Comparison of ENCODE assay signal across 19 cellular contexts in the genomic region with DNA sequence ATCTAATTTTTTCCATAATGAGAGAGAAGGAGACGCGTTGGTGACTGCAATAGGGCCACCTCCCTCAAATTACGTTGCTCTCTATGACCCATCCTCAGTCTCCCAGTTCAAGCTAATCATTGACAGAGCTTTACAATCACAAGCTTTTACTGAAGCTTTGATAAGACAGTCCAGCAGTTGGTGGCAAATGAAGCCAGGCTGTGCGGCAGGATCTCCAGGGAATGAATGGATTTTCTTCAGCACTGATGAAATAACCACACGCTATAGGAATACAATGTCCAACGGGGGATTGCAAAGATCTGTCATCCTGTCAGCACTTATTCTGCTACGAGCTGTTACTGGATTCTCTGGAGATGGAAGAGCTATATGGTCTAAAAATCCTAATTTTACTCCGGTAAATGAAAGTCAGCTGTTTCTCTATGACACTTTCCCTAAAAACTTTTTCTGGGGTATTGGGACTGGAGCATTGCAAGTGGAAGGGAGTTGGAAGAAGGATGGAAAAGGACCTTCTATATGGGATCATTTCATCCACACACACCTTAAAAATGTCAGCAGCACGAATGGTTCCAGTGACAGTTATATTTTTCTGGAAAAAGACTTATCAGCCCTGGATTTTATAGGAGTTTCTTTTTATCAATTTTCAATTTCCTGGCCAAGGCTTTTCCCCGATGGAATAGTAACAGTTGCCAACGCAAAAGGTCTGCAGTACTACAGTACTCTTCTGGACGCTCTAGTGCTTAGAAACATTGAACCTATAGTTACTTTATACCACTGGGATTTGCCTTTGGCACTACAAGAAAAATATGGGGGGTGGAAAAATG. TPM values are rescaled to one million over a fixed set of nuclear protein-coding genes. Genes with fewer than 3 reads are reported as not detected.
DNase-seq lines count a peak whose midpoint lies in the region; ATAC-seq and TF ChIP-seq lines count a peak whose summit lies in the region.
"Had no signal": no experiment of that assay in that cellular context is flagged by ENCODE, and none has a peak within 500 bp of the region (broad histone marks: within the 10 kb centered on the region; RNA-seq: fewer than 3 reads in every experiment).

A gene (plus strand): TSS at position 168 of the 821 bp plus-strand sequence. CDS start 20 bp downstream, at position 188.

- H3K4me1 ChIP-seq in endocrine pancreas (ENCODE audit: control insufficient read depth, insufficient read depth, low read length) (no peaks in the 10 kb centered on the region), mesenchymal stem cell (ENCODE audit: control insufficient read depth, insufficient read depth, low read depth, low read length) (no peaks in the 10 kb centered on the region), stomach (peaks cover 0 to 8% (median 4%) of the 10 kb centered on the region in 4 donors)
- H3K4me1 ChIP-seq: heart left ventricle had no signal

- no peak within 1 kb of the TSS for H3K18ac ChIP-seq in mesenchymal stem cell (ENCODE audit: low read depth in 1 of 2, low read length in 2 of 2)

- H2AK5ac ChIP-seq in mesenchymal stem cell (ENCODE audit: low read length, severe bottlenecking), result no peak within 1 kb of the TSS

- H3K4me2 ChIP-seq in mesenchymal stem cell (ENCODE audit: low read length, poor library complexity, severe bottlenecking), result peak within 1 kb of the TSS; percentile 26

- no peak within 1 kb of the TSS for H3K23ac ChIP-seq in mesenchymal stem cell (ENCODE audit: low read length in 2 of 2)

- no peak for ATAC-seq in GM21717 (IDR thresholded peaks at IDR 0.05; ENCODE audit: unreplicated experiment)
- ATAC-seq: heart left ventricle had no signal

- no peak within 1 kb of the TSS for H2BK5ac ChIP-seq in mesenchymal stem cell (ENCODE audit: low read depth, low read length, poor library complexity, severe bottlenecking)

- H2AFZ ChIP-seq in mesenchymal stem cell (ENCODE audit: low read depth, low read length), result no peak within 1 kb of the TSS

- no peaks in the 10 kb centered on the region for H3K9me3 ChIP-seq in endocrine pancreas (ENCODE audit: control insufficient read depth, low read length)
- H3K9me3 ChIP-seq in mesenchymal stem cell (ENCODE audit: control insufficient read depth, low read length), result no peaks in the 10 kb centered on the region
- no peaks in the 10 kb centered on the region for H3K9me3 ChIP-seq in stomach
- H3K9me3 ChIP-seq: heart left ventricle had no signal

- H2BK120ac ChIP-seq in mesenchymal stem cell (ENCODE audit: low read depth, low read length), result no peak within 1 kb of the TSS

- H3K27me3 ChIP-seq in endocrine pancreas (ENCODE audit: control insufficient read depth, insufficient read depth, low read length) (no peaks in the 10 kb centered on the region), mesenchymal stem cell (ENCODE audit: control insufficient read depth in 1 of 2, insufficient read depth in 1 of 2, low read length in 2 of 2) (no peaks in the 10 kb centered on the region), stomach (peaks cover 0 to 3% (median 0%) of the 10 kb centered on the region in 3 donors)

- H4K8ac ChIP-seq in mesenchymal stem cell (ENCODE audit: low read length), result no peak within 1 kb of the TSS

- no peak within 1 kb of the TSS for H3K4ac ChIP-seq in mesenchymal stem cell (ENCODE audit: low read depth in 1 of 2, low read length in 2 of 2)

- H2BK15ac ChIP-seq in mesenchymal stem cell (ENCODE audit: low read depth, poor library complexity, severe bottlenecking), result no peak within 1 kb of the TSS

- TF ChIP-seq CTCF in 22Rv1 (IDR thresholded peaks at IDR 0.05) (no peak), stomach (IDR thresholded peaks at IDR 0.05) (no peak)

- intact Hi-C loops in stomach (cut with DNase I; ENCODE audit: low total_unique reads), result no loop called here

- H3K9ac ChIP-seq in endocrine pancreas (ENCODE audit: control insufficient read depth, insufficient read depth, low read length) (peak within 1 kb of the TSS; percentile 51), mesenchymal stem cell (ENCODE audit: low read length) (peak within 1 kb of the TSS; percentile 52)

- TF ChIP-seq POLR2A in stomach (IDR thresholded peaks at IDR 0.05), result no peak

- no peaks in the 10 kb centered on the region for H3K36me3 ChIP-seq in endocrine pancreas (ENCODE audit: control insufficient read depth, insufficient read depth, low read length)
- H3K36me3 ChIP-seq in mesenchymal stem cell (ENCODE audit: control insufficient read depth in 1 of 2, insufficient read depth in 2 of 2, low read depth in 1 of 2, low read length in 2 of 2), result no peaks in the 10 kb centered on the region
- no peaks in the 10 kb centered on the region for H3K36me3 ChIP-seq in stomach
- H3K36me3 ChIP-seq: heart left ventricle had no signal

- peak; percentile 23 for DNase-seq in HT-29 (ENCODE audit: low spot score)
- no peak for DNase-seq in mesenchymal stem cell
- no peak for DNase-seq in 8988T
- no peak for DNase-seq in DMS114 treated with DMSO at 0.1 percent for 48 hours (lab: John Stamatoyannopoulos, UW; ENCODE audit: unreplicated experiment)
- no peak for DNase-seq in stomach
- DNase-seq: activated CD4-positive, alpha-beta T cell treated with anti-CD3 and anti-CD28 coated beads, Interleukin-2, amount 10 ng/mL, durations not matched to agents 7 days and 5 days; activated T-cell treated with anti-CD3 and anti-CD28 coated beads, Interleukin-2, amount 50 U/mL, for 1 hour; central memory CD4-positive, alpha-beta T cell; GOT3; heart left ventricle; NCI-H1048; Right ventricle myocardium superior; T-helper 9 cell had no signal

- TF ChIP-seq EP300 in stomach (IDR thresholded peaks at IDR 0.05), result no peak

- 78% methylated on average over 11 of the region's 12 CpGs for WGBS in mesenchymal stem cell
- 31 to 46% (median 37%) methylated on average over 12 of the region's 12 CpGs for WGBS in stomach, 5 donors

- no peaks in the 10 kb centered on the region for H3K79me1 ChIP-seq in mesenchymal stem cell (replicated peaks; ENCODE audit: low read length, poor library complexity, severe bottlenecking)

- H3K14ac ChIP-seq in mesenchymal stem cell (ENCODE audit: low read length in 2 of 2), result no peak within 1 kb of the TSS

- H2BK12ac ChIP-seq in mesenchymal stem cell (ENCODE audit: low read length in 2 of 2), result no peak within 1 kb of the TSS

- H3K27ac ChIP-seq in 22Rv1 (peak within 1 kb of the TSS; percentile 16; the same call in 1 of the 2 replicates), mesenchymal stem cell (ENCODE audit: low read length, poor library complexity, severe bottlenecking) (no peak within 1 kb of the TSS), stomach (no peak within 1 kb of the TSS)
- H3K27ac ChIP-seq: heart left ventricle had no signal

- H4K91ac ChIP-seq in mesenchymal stem cell (ENCODE audit: low read length), result no peak within 1 kb of the TSS

- H3K4me3 ChIP-seq in endocrine pancreas (ENCODE audit: control insufficient read depth, insufficient read depth, low read length) (peak within 1 kb of the TSS; percentile 89), mesenchymal stem cell (ENCODE audit: insufficient read depth in 1 of 2, low read depth in 1 of 2, low read length in 2 of 2) (peak within 1 kb of the TSS in 1 of 2 experiments; percentile 52), stomach (peak within 1 kb of the TSS in 2 of 4 donors; percentile 8 to 15)
- H3K4me3 ChIP-seq: heart left ventricle had no signal

RNA-seq across cellular contexts. Expression of the gene that starts here (rescaled TPM):
- total RNA-seq in HT-29 (2014; rRNA removed; shearing (Covaris generic)), result 0.23 and 0.26 TPM in 2 replicates
- polyA plus RNA-seq in mesenchymal stem cell (2013, experiment 1 of 2), result not detected
- not detected for polyA plus RNA-seq in mesenchymal stem cell (2013, experiment 2 of 2)
- under 1 TPM in 1 of 5 donors, not detected in 4; 0.18 TPM for total RNA-seq in stomach
- polyA plus RNA-seq in stomach, result under 1 TPM; 0.06 to 0.61 (median 0.10) TPM
- total RNA-seq: activated CD4-positive, alpha-beta T cell treated with anti-CD3 and anti-CD28 coated beads, Interleukin-2, amount 10 ng/mL, durations not matched to agents 7 days and 5 days; endothelial cell of umbilical vein; posterior vena cava had no signal
- polyA plus RNA-seq: keratinocyte had no signal

Comparison
In these comparisons a context has a peak if more than half of its experiments do, and no peak if none do; other contexts are left out.
1. Peak in DNase-seq in HT-29; RNA of the gene not detected or under 1 TPM.